ENCODE assay signal across 11 cellular contexts in the genomic region with DNA sequence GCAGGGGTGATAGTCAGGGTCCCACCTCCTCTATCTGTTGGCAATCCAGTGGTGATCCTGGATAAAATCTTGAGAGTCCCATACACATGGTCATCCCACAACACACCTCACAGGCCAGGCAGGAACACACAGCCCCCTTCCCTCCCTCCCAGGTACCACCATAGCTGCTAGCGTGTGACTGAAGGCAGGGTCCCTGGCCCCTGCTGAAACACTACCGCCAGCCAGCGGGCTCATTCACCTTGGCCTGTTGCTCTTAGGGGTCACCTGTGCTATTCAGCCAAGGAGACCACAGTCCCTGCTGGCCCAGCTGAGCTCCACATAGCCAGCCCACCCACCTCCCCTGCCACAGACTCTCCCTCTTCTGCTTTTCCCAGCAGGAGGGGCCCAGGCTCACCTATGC. TPM values are rescaled to one million over a fixed set of nuclear protein-coding genes. Genes with fewer than 3 reads are reported as not detected.
DNase-seq lines count a peak whose midpoint lies in the region; ATAC-seq, FAIRE-seq and TF ChIP-seq lines count a peak whose summit lies in the region.
"Not testable (repeated sequence)": the region's sequence is repeated elsewhere in the genome, so short reads cannot be mapped to it uniquely, and the experiment has no call there.
"Had no signal": no experiment of that assay in that cellular context is flagged by ENCODE, and none has a peak within 500 bp of the region (broad histone marks: within the 10 kb centered on the region; RNA-seq: fewer than 3 reads in every experiment).

No MANE protein-coding gene starts in this region.

- H3K4me1 Mint-ChIP-seq in activated CD4-positive, alpha-beta memory T cell treated with anti-CD3 and anti-CD28 coated beads, Interleukin-2, amount 10 ng/mL, durations not matched to agents 7 days and 5 days, result peaks cover 17% of the 10 kb centered on the region
- peaks cover 20% of the 10 kb centered on the region for H3K4me1 Mint-ChIP-seq in activated naive CD8-positive, alpha-beta T cell treated with anti-CD3 and anti-CD28 coated beads, Interleukin-2, amount 10 ng/mL, durations not matched to agents 7 days and 5 days

- peak; percentile 36 for DNase-seq in RWPE2 (ENCODE audit: low spot score)
- peak; percentile 4 for DNase-seq in activated CD4-positive, alpha-beta memory T cell treated with anti-CD3 and anti-CD28 coated beads, Interleukin-2, amount 10 ng/mL, durations not matched to agents 7 days and 5 days
- peak; percentile 16 for DNase-seq in activated naive CD8-positive, alpha-beta T cell treated with anti-CD3 and anti-CD28 coated beads, Interleukin-2, amount 10 ng/mL, durations not matched to agents 7 days and 5 days
- peak; percentile 53 for DNase-seq in right atrium auricular region (ENCODE audit: low spot score)
- peak; percentile 29 for DNase-seq in kidney
- peak; percentile 47 for DNase-seq in spleen

- FAIRE-seq in kidney (lab: Jason Lieb, UNC), result not testable (repeated sequence)

- H3K4me1 ChIP-seq in RWPE2 (ENCODE audit: insufficient read depth, poor library complexity, severe bottlenecking); right atrium auricular region; kidney (ENCODE audit: control insufficient read depth in 1 of 2, insufficient read depth in 1 of 2, low read depth in 1 of 2, low read length in 2 of 2); spleen: not testable (repeated sequence)

- H3K4me3 Mint-ChIP-seq in activated CD4-positive, alpha-beta memory T cell treated with anti-CD3 and anti-CD28 coated beads, Interleukin-2, amount 10 ng/mL, durations not matched to agents 7 days and 5 days; activated naive CD8-positive, alpha-beta T cell treated with anti-CD3 and anti-CD28 coated beads, Interleukin-2, amount 10 ng/mL, durations not matched to agents 7 days and 5 days: not testable (repeated sequence)

- not testable (repeated sequence) for H3K36me3 Mint-ChIP-seq in activated CD4-positive, alpha-beta memory T cell treated with anti-CD3 and anti-CD28 coated beads, Interleukin-2, amount 10 ng/mL, durations not matched to agents 7 days and 5 days (ENCODE audit: low read depth); activated naive CD8-positive, alpha-beta T cell treated with anti-CD3 and anti-CD28 coated beads, Interleukin-2, amount 10 ng/mL, durations not matched to agents 7 days and 5 days

- CTCF ChIA-PET in activated CD4-positive, alpha-beta memory T cell treated with anti-CD3 and anti-CD28 coated beads, Interleukin-2, amount 10 ng/mL, durations not matched to agents 7 days and 5 days (lab: Charles Lee), result interaction anchor here (1.4 kb wide), 1 partner anchor 15 kb away, joined by 4 read pairs; no protein-coding TSS in a partner anchor

- not testable (repeated sequence) for H3K27me3 ChIP-seq in RWPE2 (ENCODE audit: insufficient read depth, poor library complexity, severe bottlenecking); right atrium auricular region; spleen (replicated peaks in 1 of 7)

- ATAC-seq in RWPE2 (ENCODE audit: low read depth); activated naive CD8-positive, alpha-beta T cell treated with anti-CD3 and anti-CD28 coated beads, Interleukin-2, amount 10 ng/mL, durations not matched to agents 7 days and 5 days (ENCODE audit: low read depth): not testable (repeated sequence)

- not testable (repeated sequence) for H3K27ac Mint-ChIP-seq in activated CD4-positive, alpha-beta memory T cell treated with anti-CD3 and anti-CD28 coated beads, Interleukin-2, amount 10 ng/mL, durations not matched to agents 7 days and 5 days; activated naive CD8-positive, alpha-beta T cell treated with anti-CD3 and anti-CD28 coated beads, Interleukin-2, amount 10 ng/mL, durations not matched to agents 7 days and 5 days

- H3K4me3 ChIP-seq in RWPE2 (ENCODE audit: severe bottlenecking); right atrium auricular region; kidney (ENCODE audit: low read length in 2 of 2); spleen: not testable (repeated sequence)

- not testable (repeated sequence) for TF ChIP-seq CTCF in RWPE2 (IDR thresholded peaks at IDR 0.05; ENCODE audit: poor library complexity, severe bottlenecking); right atrium auricular region (IDR thresholded peaks at IDR 0.05); kidney (IDR thresholded peaks at IDR 0.05; ENCODE audit: borderline replicate concordance, extremely low read depth, insufficient read depth); spleen (IDR thresholded peaks at IDR 0.05 in 8 of 11, conservative IDR thresholded peaks at IDR 0.05 in 3 of 11)

- intact Hi-C loops in kidney (cut with DNase I); spleen (cut with DNase I; ENCODE audit: low total_unique reads): not testable (repeated sequence)

- H3K27ac ChIP-seq in RWPE2 (ENCODE audit: poor library complexity, severe bottlenecking); right atrium auricular region; kidney (ENCODE audit: low read depth in 2 of 2, low read length in 2 of 2); spleen: not testable (repeated sequence)

- not testable (repeated sequence) for TF ChIP-seq POLR2A in spleen (IDR thresholded peaks at IDR 0.05)

- H3K27me3 Mint-ChIP-seq in activated CD4-positive, alpha-beta memory T cell treated with anti-CD3 and anti-CD28 coated beads, Interleukin-2, amount 10 ng/mL, durations not matched to agents 7 days and 5 days; activated naive CD8-positive, alpha-beta T cell treated with anti-CD3 and anti-CD28 coated beads, Interleukin-2, amount 10 ng/mL, durations not matched to agents 7 days and 5 days: not testable (repeated sequence)

- H3K9me3 ChIP-seq in RWPE2 (ENCODE audit: severe bottlenecking); right atrium auricular region; kidney (ENCODE audit: control insufficient read depth in 1 of 2, low read length in 2 of 2); spleen: not testable (repeated sequence)

- 89 to 100% (median 96%) methylated on average over 3 of the region's 3 CpGs for WGBS in spleen, 5 donors

- H3K9me3 Mint-ChIP-seq in activated CD4-positive, alpha-beta memory T cell treated with anti-CD3 and anti-CD28 coated beads, Interleukin-2, amount 10 ng/mL, durations not matched to agents 7 days and 5 days; activated naive CD8-positive, alpha-beta T cell treated with anti-CD3 and anti-CD28 coated beads, Interleukin-2, amount 10 ng/mL, durations not matched to agents 7 days and 5 days: not testable (repeated sequence)

- not testable (repeated sequence) for H3K9ac ChIP-seq in kidney (ENCODE audit: low read length in 2 of 2)

- H3K36me3 ChIP-seq in RWPE2 (ENCODE audit: low read depth); right atrium auricular region; kidney (ENCODE audit: control insufficient read depth in 1 of 2, insufficient read depth in 2 of 2, low read length in 2 of 2); spleen: not testable (repeated sequence)

- POLR2A ChIA-PET in activated CD4-positive, alpha-beta memory T cell treated with anti-CD3 and anti-CD28 coated beads, Interleukin-2, amount 10 ng/mL, durations not matched to agents 7 days and 5 days (lab: Charles Lee); activated naive CD8-positive, alpha-beta T cell treated with anti-CD3 and anti-CD28 coated beads, Interleukin-2, amount 10 ng/mL, durations not matched to agents 7 days and 5 days (lab: Charles Lee): not testable (repeated sequence)

RNA-seq across cellular contexts. Expression of gene GOLGA6A, which starts 18.2 kb away (rescaled TPM):
- not detected for total RNA-seq in activated CD4-positive, alpha-beta memory T cell treated with anti-CD3 and anti-CD28 coated beads, Interleukin-2, amount 10 ng/mL, durations not matched to agents 7 days and 5 days
- total RNA-seq in activated naive CD8-positive, alpha-beta T cell treated with anti-CD3 and anti-CD28 coated beads, Interleukin-2, amount 10 ng/mL, durations not matched to agents 7 days and 5 days, result under 1 TPM in 1 of 2 experiments, not detected in 1; 0.40 TPM
- total RNA-seq in right atrium auricular region (not detected), kidney (0.06 TPM), spleen (under 1 TPM in 2 of 7 donors, not detected in 5; 0.35 to 0.61 TPM)
- polyA plus RNA-seq in kidney (ENCODE audit: insufficient read depth, low read depth, low replicate concordance) (not detected), spleen (under 1 TPM in 1 of 3 donors, not detected in 2; 0.03 TPM)
- total RNA-seq: A172; Caco-2; Calu3; CD8-positive, alpha-beta T cell had no signal
- polyA plus RNA-seq: BJ had no signal
